Comparison of ENCODE assay signal across 9 cellular contexts in genomic region chr1:27968692-27969091, GRCh38. TPM values are rescaled to one million over a fixed set of nuclear protein-coding genes. Genes with fewer than 3 reads are reported as not detected.
A peak's percentile ranks its signal among the peaks of the same experiment; 100 is the strongest.
DNase-seq lines count a peak whose midpoint lies in the region; ATAC-seq lines count a peak whose summit lies in the region.
"Had no signal": no experiment of that assay in that cellular context is flagged by ENCODE, and none has a peak within 500 bp of the region (broad histone marks: within the 10 kb centered on the region; RNA-seq: fewer than 3 reads in every experiment).

No MANE protein-coding gene starts in this region.

- H3K4me1 Mint-ChIP-seq in activated T-cell treated with anti-CD3 and anti-CD28 coated beads, Interleukin-2, amount 50 U/mL, for 72 hours (ENCODE audit: low read depth) = peaks cover 34% of the 10 kb centered on the region

- peaks cover 0 to 1% of the 10 kb centered on the region in 2 donors for H3K36me3 Mint-ChIP-seq in activated T-cell treated with anti-CD3 and anti-CD28 coated beads, Interleukin-2, amount 50 U/mL, for 72 hours (ENCODE audit: insufficient read depth in 2 of 2)

- peak overlapping the region in 1 of 2 donors; percentile 57 for H3K4me3 Mint-ChIP-seq in activated T-cell treated with anti-CD3 and anti-CD28 coated beads, Interleukin-2, amount 50 U/mL, for 72 hours

- H3K27me3 Mint-ChIP-seq in activated T-cell treated with anti-CD3 and anti-CD28 coated beads, Interleukin-2, amount 50 U/mL, for 72 hours (ENCODE audit: low read depth) = no peaks in the 10 kb centered on the region

- H3K9me3 Mint-ChIP-seq in activated T-cell treated with anti-CD3 and anti-CD28 coated beads, Interleukin-2, amount 50 U/mL, for 72 hours = no peaks in the 10 kb centered on the region

- ATAC-seq in activated T-cell treated with anti-CD3 and anti-CD28 coated beads, Interleukin-2, amount 50 U/mL, for 72 hours (replicated peaks in 1 of 2) = peak; percentile 30 to 69
- ATAC-seq in stimulated activated naive CD8-positive, alpha-beta T cell treated with anti-CD3 and anti-CD28 coated beads, Interleukin-15, Interleukin-2, amounts not matched to agents 100 U/mL and 50 U/mL, for 24 hours = peak; percentile 72

- peak in 1 of 2 donors; percentile 36 for DNase-seq in activated T-cell treated with anti-CD3 and anti-CD28 coated beads, Interleukin-2, amount 50 U/mL, for 72 hours
- no peak for DNase-seq in activated T-cell treated with anti-CD3 and anti-CD28 coated beads, Interleukin-2, amount 50 U/mL, for 48 hours
- peak; percentile 47 for DNase-seq in SW480 (ENCODE audit: low spot score)
- peak; percentile 69 for DNase-seq in fibroblast of the conjunctiva (ENCODE audit: low read depth)
- peak; percentile 24 for DNase-seq in stimulated activated naive CD8-positive, alpha-beta T cell treated with anti-CD3 and anti-CD28 coated beads, Interleukin-15, Interleukin-2, amounts not matched to agents 100 U/mL and 50 U/mL, for 24 hours
- DNase-seq in NCI-H1436 treated with DMSO at 0.1 percent for 48 hours (lab: John Stamatoyannopoulos, UW) = no peak
- no peak for DNase-seq in NCI-H146 (lab: John Stamatoyannopoulos, UW)
- DNase-seq in D341Med (ENCODE audit: low spot score) = no peak
- DNase-seq: NCI-H526 had no signal

- H3K27ac Mint-ChIP-seq in activated T-cell treated with anti-CD3 and anti-CD28 coated beads, Interleukin-2, amount 50 U/mL, for 72 hours = peak overlapping the region; percentile 96

RNA-seq across cellular contexts. Expression of gene XKR8, which starts 8.9 kb away (rescaled TPM):
- 10 to 100 TPM in 1 of 2 donors, 1 to 10 TPM in 1; 8.7 to 18.9 TPM for total RNA-seq in activated T-cell treated with anti-CD3 and anti-CD28 coated beads, Interleukin-2, amount 50 U/mL, for 72 hours

RNA-seq across cellular contexts. Expression of gene SMPDL3B, which starts 33.9 kb away (rescaled TPM):
- total RNA-seq in activated T-cell treated with anti-CD3 and anti-CD28 coated beads, Interleukin-2, amount 50 U/mL, for 72 hours = 1 to 10 TPM in 1 of 2 donors, under 1 TPM in 1; 0.41 to 1.5 TPM

RNA-seq across cellular contexts. Expression of gene RPA2, which starts 54.3 kb away (rescaled TPM):
- 10 to 100 TPM; 84.7 to 96.1 TPM for total RNA-seq in activated T-cell treated with anti-CD3 and anti-CD28 coated beads, Interleukin-2, amount 50 U/mL, for 72 hours

Comparison
In these comparisons a context has a peak if more than half of its experiments do, and no peak if none do; other contexts are left out.
1. DNase-seq: peak in SW480 (single experiment), fibroblast of the conjunctiva (single experiment) and stimulated activated naive CD8-positive, alpha-beta T cell treated with anti-CD3 and anti-CD28 coated beads, Interleukin-15, Interleukin-2, amounts not matched to agents 100 U/mL and 50 U/mL, for 24 hours (single experiment); none in activated T-cell treated with anti-CD3 and anti-CD28 coated beads, Interleukin-2, amount 50 U/mL, for 48 hours (0 of 2), NCI-H1436 treated with DMSO at 0.1 percent for 48 hours (single experiment), NCI-H146 (single experiment) and D341Med (single experiment).